In genomic region chr15:39801641-39802309, GRCh38 we compare ENCODE assay signal across 9 cellular contexts. TPM values are rescaled to one million over a fixed set of nuclear protein-coding genes. Genes with fewer than 3 reads are reported as not detected.
A peak's percentile ranks its signal among the peaks of the same experiment; 100 is the strongest.
DNase-seq lines count a peak whose midpoint lies in the region; ATAC-seq and TF ChIP-seq lines count a peak whose summit lies in the region.
"Had no signal": no experiment of that assay in that cellular context is flagged by ENCODE, and none has a peak within 500 bp of the region (broad histone marks: within the 10 kb centered on the region; RNA-seq: fewer than 3 reads in every experiment).

No MANE protein-coding gene starts in this region.

- peak; percentile 24 for DNase-seq in AG08395 (ENCODE audit: low spot score)
- DNase-seq in activated CD8-positive, alpha-beta T cell treated with anti-CD3 and anti-CD28 coated beads for 36 hours: peak; percentile 21
- DNase-seq in mesenchymal stem cell: peak; percentile 32
- DNase-seq in substantia nigra (lab: John Stamatoyannopoulos, UW): no peak

- no peak overlapping the region for H3K27ac ChIP-seq in mesenchymal stem cell (ENCODE audit: low read length, poor library complexity, severe bottlenecking)
- no peak overlapping the region for H3K27ac ChIP-seq in substantia nigra (ENCODE audit: low read depth, low read length, poor library complexity, severe bottlenecking)

- H2BK5ac ChIP-seq in mesenchymal stem cell (ENCODE audit: low read depth, low read length, poor library complexity, severe bottlenecking): no peak overlapping the region

- H2BK120ac ChIP-seq in mesenchymal stem cell (ENCODE audit: low read depth, low read length): no peak overlapping the region

- no peak overlapping the region for H3K4me3 Mint-ChIP-seq in activated CD8-positive, alpha-beta T cell treated with anti-CD3 and anti-CD28 coated beads for 36 hours
- H3K4me3 Mint-ChIP-seq: central memory CD8-positive, alpha-beta T cell had no signal

- no peak overlapping the region for H3K18ac ChIP-seq in mesenchymal stem cell (ENCODE audit: low read depth in 1 of 2, low read length in 2 of 2)

- CTCF ChIA-PET in activated CD8-positive, alpha-beta T cell treated with anti-CD3 and anti-CD28 coated beads for 36 hours (lab: Charles Lee): interaction anchor here (0.7 to 1.2 kb wide), 2 partner anchors 12 to 129 kb away, joined by 3 to 4 read pairs; no protein-coding TSS in a partner anchor

- H2AK5ac ChIP-seq in mesenchymal stem cell (ENCODE audit: low read length, severe bottlenecking): no peak overlapping the region

- no peaks in the 10 kb centered on the region for H3K27me3 ChIP-seq in mesenchymal stem cell (ENCODE audit: control insufficient read depth in 1 of 2, insufficient read depth in 1 of 2, low read length in 2 of 2)

- no peak overlapping the region for H3K4me2 ChIP-seq in mesenchymal stem cell (ENCODE audit: low read length, poor library complexity, severe bottlenecking)

- no peaks in the 10 kb centered on the region for H3K9me3 Mint-ChIP-seq in activated CD8-positive, alpha-beta T cell treated with anti-CD3 and anti-CD28 coated beads for 36 hours
- H3K9me3 Mint-ChIP-seq: central memory CD8-positive, alpha-beta T cell had no signal

- no peak overlapping the region for H3K23ac ChIP-seq in mesenchymal stem cell (ENCODE audit: low read length in 2 of 2)

- no peaks in the 10 kb centered on the region for H3K36me3 Mint-ChIP-seq in activated CD8-positive, alpha-beta T cell treated with anti-CD3 and anti-CD28 coated beads for 36 hours (ENCODE audit: low read depth)

- H3K4me1 ChIP-seq in mesenchymal stem cell (ENCODE audit: control insufficient read depth, insufficient read depth, low read depth, low read length): peaks cover 1% of the 10 kb centered on the region

- peaks cover 30 to 63% of the 10 kb centered on the region in 2 experiments for H3K36me3 ChIP-seq in mesenchymal stem cell (ENCODE audit: control insufficient read depth in 1 of 2, insufficient read depth in 2 of 2, low read depth in 1 of 2, low read length in 2 of 2)

- no peak overlapping the region for H3K27ac Mint-ChIP-seq in activated CD8-positive, alpha-beta T cell treated with anti-CD3 and anti-CD28 coated beads for 36 hours

- H2AFZ ChIP-seq in mesenchymal stem cell (ENCODE audit: low read depth, low read length): no peak overlapping the region

- no peak overlapping the region for H3K9ac ChIP-seq in mesenchymal stem cell (ENCODE audit: low read length)

- no peak overlapping the region for H3K4ac ChIP-seq in mesenchymal stem cell (ENCODE audit: low read depth in 1 of 2, low read length in 2 of 2)

- no peak overlapping the region for H4K8ac ChIP-seq in mesenchymal stem cell (ENCODE audit: low read length)

- H3K27me3 Mint-ChIP-seq in activated CD8-positive, alpha-beta T cell treated with anti-CD3 and anti-CD28 coated beads for 36 hours: peaks cover 14% of the 10 kb centered on the region

- H3K4me1 Mint-ChIP-seq in activated CD8-positive, alpha-beta T cell treated with anti-CD3 and anti-CD28 coated beads for 36 hours (ENCODE audit: low read depth): no peaks in the 10 kb centered on the region
- H3K4me1 Mint-ChIP-seq: central memory CD8-positive, alpha-beta T cell had no signal

- POLR2A ChIA-PET in activated CD8-positive, alpha-beta T cell treated with anti-CD3 and anti-CD28 coated beads for 36 hours (lab: Charles Lee): no interaction called here

- H3K14ac ChIP-seq in mesenchymal stem cell (ENCODE audit: low read length in 2 of 2): no peak overlapping the region

- no peaks in the 10 kb centered on the region for H3K9me3 ChIP-seq in mesenchymal stem cell (ENCODE audit: control insufficient read depth, low read length)

- no peak overlapping the region for H4K91ac ChIP-seq in mesenchymal stem cell (ENCODE audit: low read length)

- H3K4me3 ChIP-seq in mesenchymal stem cell (ENCODE audit: insufficient read depth in 1 of 2, low read depth in 1 of 2, low read length in 2 of 2): no peak overlapping the region

- 83% methylated on average over 18 of the region's 19 CpGs for WGBS in mesenchymal stem cell

- TF ChIP-seq CTCF in GM12872 (IDR thresholded peaks at IDR 0.05; ENCODE audit: insufficient read depth, low read depth, low read length): peak; percentile 77
- peak; percentile 39 for TF ChIP-seq CTCF in activated CD8-positive, alpha-beta T cell treated with anti-CD3 and anti-CD28 coated beads for 36 hours (IDR thresholded peaks at IDR 0.05)

- H2BK12ac ChIP-seq in mesenchymal stem cell (ENCODE audit: low read length in 2 of 2): no peak overlapping the region

- intact Hi-C loops in activated CD8-positive, alpha-beta T cell treated with anti-CD3 and anti-CD28 coated beads for 36 hours (cut with micrococcal nuclease): no loop called here

- H3K79me1 ChIP-seq in mesenchymal stem cell (replicated peaks; ENCODE audit: low read length, poor library complexity, severe bottlenecking): peaks cover 15% of the 10 kb centered on the region

- ATAC-seq in HG03378 (IDR thresholded peaks at IDR 0.05; ENCODE audit: unreplicated experiment) (peak; percentile 54), GM21423 (IDR thresholded peaks at IDR 0.05; ENCODE audit: unreplicated experiment) (no peak), GM21619 (IDR thresholded peaks at IDR 0.05; ENCODE audit: unreplicated experiment) (no peak)
- peak; percentile 65 for ATAC-seq in activated CD8-positive, alpha-beta T cell treated with anti-CD3 and anti-CD28 coated beads for 36 hours

- H2BK15ac ChIP-seq in mesenchymal stem cell (ENCODE audit: low read depth, poor library complexity, severe bottlenecking): no peak overlapping the region

RNA-seq across cellular contexts. Expression of gene FSIP1, which starts 19.1 kb away (rescaled TPM):
- under 1 TPM; 0.36 to 0.43 TPM for total RNA-seq in activated CD8-positive, alpha-beta T cell treated with anti-CD3 and anti-CD28 coated beads for 36 hours
- 0.41 TPM for polyA plus RNA-seq in mesenchymal stem cell (2013, experiment 1 of 2)
- polyA plus RNA-seq in mesenchymal stem cell (2013, experiment 2 of 2): 0.42 TPM

Comparison
In these comparisons a context has a peak if more than half of its experiments do, and no peak if none do; other contexts are left out.
1. DNase-seq: peak in AG08395 (single experiment), activated CD8-positive, alpha-beta T cell treated with anti-CD3 and anti-CD28 coated beads for 36 hours (single experiment) and mesenchymal stem cell (single experiment); none in substantia nigra (0 of 49).
2. ATAC-seq: peak in HG03378 (single experiment) and activated CD8-positive, alpha-beta T cell treated with anti-CD3 and anti-CD28 coated beads for 36 hours (single experiment); none in GM21423 (single experiment) and GM21619 (single experiment).